10 cellular contexts compared by ENCODE assay signal in the genomic region with DNA sequence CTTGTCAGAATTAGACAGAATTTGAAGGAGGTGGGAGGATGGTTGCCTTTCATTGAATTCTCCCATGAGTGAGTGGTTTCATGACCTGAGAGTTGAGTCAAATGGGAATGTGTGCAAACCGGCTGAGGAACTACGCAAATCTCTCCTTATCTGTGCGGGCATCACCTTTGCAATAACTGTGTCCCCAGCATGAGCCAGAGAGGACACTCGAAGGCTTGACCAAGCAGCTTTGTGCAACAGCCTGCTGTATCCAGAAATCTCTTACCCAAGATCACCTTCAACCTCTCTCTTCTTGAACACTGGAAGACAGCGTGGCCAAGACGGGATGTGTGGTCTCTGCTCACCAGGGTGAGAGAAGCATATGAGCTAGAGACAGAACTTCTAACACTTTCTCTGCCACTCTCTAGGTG.
A peak's percentile ranks its signal among the peaks of the same experiment; 100 is the strongest.
DNase-seq lines count a peak whose midpoint lies in the region; ATAC-seq, FAIRE-seq and TF ChIP-seq lines count a peak whose summit lies in the region.
"Had no signal": no experiment of that assay in that cellular context is flagged by ENCODE, and none has a peak within 500 bp of the region (broad histone marks: within the 10 kb centered on the region; RNA-seq: fewer than 3 reads in every experiment).

No MANE protein-coding gene starts in this region.

- peak; percentile 24 for DNase-seq in stimulated activated CD4-positive, alpha-beta T cell treated with anti-CD3 and anti-CD28 coated beads, Interleukin-1b, Interleukin-23, amount 100 ng/mL, for 48 hours
- DNase-seq in stimulated activated CD4-positive, alpha-beta T cell treated with anti-CD3 and anti-CD28 coated beads, Interleukin-2, amount 100 ng/mL, for 24 hours, result no peak
- DNase-seq in NB4 (ENCODE audit: low read depth) (peak; percentile 69), K562 (ENCODE audit: extremely low read depth in 1 of 4, low spot score in 3 of 4) (peak in 1 of 4 experiments; percentile 27), HK-2 (ENCODE audit: unreplicated experiment) (no peak), middle frontal gyrus (ENCODE audit: extremely low spot score, low spot score) (no peak), AG08395 (ENCODE audit: low spot score) (no peak)
- DNase-seq: mammary epithelial cell; stimulated activated CD4-positive, alpha-beta T cell treated with anti-CD3 and anti-CD28 coated beads, Interleukin-15, amount 100 ng/mL, for 24 hours had no signal

- H3K9me3 ChIP-seq in K562 (replicated peaks; ENCODE audit: control insufficient read depth, insufficient read depth, low read depth, low read length) (no peaks in the 10 kb centered on the region), thymus (ENCODE audit: control insufficient read depth) (no peaks in the 10 kb centered on the region)

- TF ChIP-seq RAD21 in K562 (CRISPR knock-in tag; conservative IDR thresholded peaks at IDR 0.05 in 1 of 2, IDR thresholded peaks at IDR 0.05 in 1 of 2), result peak; percentile 13 to 40; a peak in 1 of 4 replicates

- no peak for TF ChIP-seq POLR2A in NB4 (IDR thresholded peaks at IDR 0.05; ENCODE audit: extremely low read depth, insufficient read length)
- no peak for TF ChIP-seq POLR2A in K562 (conservative IDR thresholded peaks at IDR 0.05)

- CTCF ChIA-PET in K562 (lab: Yijun Ruan, JAX; ENCODE audit: low intra/inter-chr PET ratio), result interaction anchor here (0.6 kb wide), 1 partner anchor 8 kb away, joined by 3 read pairs; no protein-coding TSS in a partner anchor

- in situ Hi-C loops in K562 (cut with MboI), result no loop called here

- POLR2A ChIA-PET in K562 (lab: Yijun Ruan, JAX), result interaction anchor here (0.6 to 1.0 kb wide), 3 partner anchors 17 to 155 kb away, joined by 3 to 4 read pairs (median 3); no protein-coding TSS in a partner anchor

- H3K4me2 ChIP-seq in K562 (ENCODE audit: insufficient read depth, low read length), result 0 out of 2 replicates have a peak overlapping the region, but pooled peaks have one; percentile 1

- TF ChIP-seq EP300 in K562 (IDR thresholded peaks at IDR 0.05; ENCODE audit: low read length), result no peak

- WGBS in K562 (ENCODE audit: insufficient coverage, low coverage, missing lambda C conversion rate), result 23% methylated on average over 6 of the region's 6 CpGs
- WGBS in thymus, result 89% methylated on average over 6 of the region's 6 CpGs

- H3K4me3 ChIP-seq in NB4 (ENCODE audit: low read depth, low read length), result no peak overlapping the region
- no peak overlapping the region for H3K4me3 ChIP-seq in K562
- H3K4me3 ChIP-seq in thymus (ENCODE audit: low read length), result no peak overlapping the region

- H3K27ac ChIP-seq in K562 (ENCODE audit: extremely low read depth, low read depth, low read length), result no peak overlapping the region
- peak overlapping the region; percentile 76 for H3K27ac ChIP-seq in thymus (ENCODE audit: low read depth)

- no peak overlapping the region for H3K9ac ChIP-seq in K562 (ENCODE audit: insufficient read depth in 1 of 2, low read depth in 2 of 2, low read length in 2 of 2)

- H3K9me1 ChIP-seq in K562 (ENCODE audit: control insufficient read depth, insufficient read depth, low read length), result no peaks in the 10 kb centered on the region

- H3K27me3 ChIP-seq in K562 (ENCODE audit: control insufficient read depth in 2 of 2, insufficient read depth in 2 of 2, low read length in 2 of 2) (peaks cover 0 to 5% of the 10 kb centered on the region in 2 experiments; a peak in 1 of 5 replicates), thymus (ENCODE audit: control insufficient read depth, insufficient read depth) (no peaks in the 10 kb centered on the region)

- intact Hi-C loops in K562 (cut with micrococcal nuclease), result no loop called here

- H2AFZ ChIP-seq in K562 (ENCODE audit: low read depth, low read length), result peak overlapping the region; percentile 35; the same call in 1 of the 2 replicates

- H3K4me1 ChIP-seq in K562 (replicated peaks in 1 of 2; ENCODE audit: control insufficient read depth in 2 of 2, insufficient read depth in 2 of 2, low read length in 2 of 2) (peaks cover 10 to 19% of the 10 kb centered on the region in 2 experiments), thymus (ENCODE audit: control insufficient read depth, insufficient read depth, low read length) (peaks cover 81% of the 10 kb centered on the region)

- no peaks in the 10 kb centered on the region for H3K79me2 ChIP-seq in K562 (ENCODE audit: control insufficient read depth, insufficient read depth, low read length)

- H3K36me3 ChIP-seq in K562 (ENCODE audit: control insufficient read depth, insufficient read depth, low read length) (no peaks in the 10 kb centered on the region), thymus (ENCODE audit: control insufficient read depth, insufficient read depth) (no peaks in the 10 kb centered on the region)

- BruUV-seq in K562 (replicated peaks; lab: Mats Ljungman, UMichigan), result no TSS peak

- TF ChIP-seq CTCF in NB4 (IDR thresholded peaks at IDR 0.05; ENCODE audit: low read depth, low read length) (no peak), K562 (IDR thresholded peaks at IDR 0.05 in 2 of 3, conservative IDR thresholded peaks at IDR 0.05 in 1 of 3; ENCODE audit: insufficient read depth in 2 of 3, low read depth in 1 of 3, low read length in 3 of 3) (no peak)

- ATAC-seq in K562, result peak; percentile 11

- H4K20me1 ChIP-seq in K562 (replicated peaks; ENCODE audit: control insufficient read depth, insufficient read depth, low read length), result no peaks in the 10 kb centered on the region

- peak; percentile 51 for FAIRE-seq in K562 (lab: Jason Lieb, UNC)

TF ChIP-seq in K562, 482 proteins besides CTCF, POLR2A, EP300 and RAD21 (continues in another document):
- TF ChIP-seq, protein P1, sequence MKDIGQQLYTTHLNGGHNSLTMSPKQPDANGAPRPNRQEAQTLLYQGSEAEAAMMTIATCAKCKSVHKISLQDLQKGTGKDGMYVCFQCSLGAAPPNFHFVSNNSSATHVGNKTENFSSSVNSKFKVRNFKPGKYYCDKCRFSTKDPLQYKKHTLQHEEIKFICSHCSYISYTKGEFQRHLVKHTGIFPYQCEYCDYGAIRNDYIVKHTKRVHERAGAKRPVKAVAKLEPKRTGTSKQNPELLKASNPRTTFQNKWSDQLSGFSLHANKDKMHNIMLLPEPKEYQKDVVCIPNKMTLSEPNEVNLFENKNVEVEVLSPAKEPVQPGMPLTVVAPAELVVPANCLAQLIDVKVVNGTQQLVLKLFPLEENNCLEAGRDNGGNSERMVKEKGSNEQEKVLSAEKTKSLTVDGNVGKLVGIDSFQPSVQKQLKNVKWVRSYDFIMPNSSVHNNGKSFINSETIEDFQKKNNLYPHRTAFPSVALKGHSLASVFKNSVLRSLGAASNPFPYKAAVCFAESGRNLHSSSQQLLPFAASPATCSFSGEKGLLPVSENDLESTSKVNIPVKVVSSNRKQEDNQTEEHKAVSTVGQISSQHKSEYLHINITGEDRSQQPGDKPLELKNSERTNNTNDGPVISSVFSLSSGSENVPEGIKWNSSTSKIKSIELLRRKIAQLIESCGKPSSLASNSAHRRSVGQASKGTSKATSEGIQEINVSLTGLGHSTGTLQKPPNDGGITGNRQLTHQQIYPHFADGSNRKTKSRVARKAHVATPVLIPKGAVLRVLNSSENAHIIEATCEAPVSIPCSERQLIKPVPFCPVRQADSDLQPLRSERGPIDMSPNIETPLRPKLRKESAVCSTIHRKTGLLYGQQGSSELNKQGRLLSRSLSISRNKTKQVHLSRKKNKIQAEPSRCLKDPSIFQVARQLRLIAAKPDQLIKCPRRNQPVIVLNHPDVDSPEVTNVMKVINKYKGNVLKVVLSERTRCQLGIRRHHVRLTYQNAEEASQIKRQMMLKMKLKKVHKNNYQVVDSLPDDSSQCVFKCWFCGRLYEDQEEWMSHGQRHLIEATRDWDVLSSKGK (CRISPR knock-in tag; IDR thresholded peaks at IDR 0.05), result no peak
- TF ChIP-seq, protein P2, sequence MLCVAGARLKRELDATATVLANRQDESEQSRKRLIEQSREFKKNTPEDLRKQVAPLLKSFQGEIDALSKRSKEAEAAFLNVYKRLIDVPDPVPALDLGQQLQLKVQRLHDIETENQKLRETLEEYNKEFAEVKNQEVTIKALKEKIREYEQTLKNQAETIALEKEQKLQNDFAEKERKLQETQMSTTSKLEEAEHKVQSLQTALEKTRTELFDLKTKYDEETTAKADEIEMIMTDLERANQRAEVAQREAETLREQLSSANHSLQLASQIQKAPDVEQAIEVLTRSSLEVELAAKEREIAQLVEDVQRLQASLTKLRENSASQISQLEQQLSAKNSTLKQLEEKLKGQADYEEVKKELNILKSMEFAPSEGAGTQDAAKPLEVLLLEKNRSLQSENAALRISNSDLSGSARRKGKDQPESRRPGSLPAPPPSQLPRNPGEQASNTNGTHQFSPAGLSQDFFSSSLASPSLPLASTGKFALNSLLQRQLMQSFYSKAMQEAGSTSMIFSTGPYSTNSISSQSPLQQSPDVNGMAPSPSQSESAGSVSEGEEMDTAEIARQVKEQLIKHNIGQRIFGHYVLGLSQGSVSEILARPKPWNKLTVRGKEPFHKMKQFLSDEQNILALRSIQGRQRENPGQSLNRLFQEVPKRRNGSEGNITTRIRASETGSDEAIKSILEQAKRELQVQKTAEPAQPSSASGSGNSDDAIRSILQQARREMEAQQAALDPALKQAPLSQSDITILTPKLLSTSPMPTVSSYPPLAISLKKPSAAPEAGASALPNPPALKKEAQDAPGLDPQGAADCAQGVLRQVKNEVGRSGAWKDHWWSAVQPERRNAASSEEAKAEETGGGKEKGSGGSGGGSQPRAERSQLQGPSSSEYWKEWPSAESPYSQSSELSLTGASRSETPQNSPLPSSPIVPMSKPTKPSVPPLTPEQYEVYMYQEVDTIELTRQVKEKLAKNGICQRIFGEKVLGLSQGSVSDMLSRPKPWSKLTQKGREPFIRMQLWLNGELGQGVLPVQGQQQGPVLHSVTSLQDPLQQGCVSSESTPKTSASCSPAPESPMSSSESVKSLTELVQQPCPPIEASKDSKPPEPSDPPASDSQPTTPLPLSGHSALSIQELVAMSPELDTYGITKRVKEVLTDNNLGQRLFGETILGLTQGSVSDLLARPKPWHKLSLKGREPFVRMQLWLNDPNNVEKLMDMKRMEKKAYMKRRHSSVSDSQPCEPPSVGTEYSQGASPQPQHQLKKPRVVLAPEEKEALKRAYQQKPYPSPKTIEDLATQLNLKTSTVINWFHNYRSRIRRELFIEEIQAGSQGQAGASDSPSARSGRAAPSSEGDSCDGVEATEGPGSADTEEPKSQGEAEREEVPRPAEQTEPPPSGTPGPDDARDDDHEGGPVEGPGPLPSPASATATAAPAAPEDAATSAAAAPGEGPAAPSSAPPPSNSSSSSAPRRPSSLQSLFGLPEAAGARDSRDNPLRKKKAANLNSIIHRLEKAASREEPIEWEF (CRISPR knock-in tag; IDR thresholded peaks at IDR 0.05), result no peak
- TF ChIP-seq ZNF316 (IDR thresholded peaks at IDR 0.05) (peak; percentile 29; the same call in 1 of the 2 replicates), CREBBP (IDR thresholded peaks at IDR 0.05; ENCODE audit: low read depth, low read length) (no peak), NFIC (IDR thresholded peaks at IDR 0.05) (no peak), HDAC6 (IDR thresholded peaks at IDR 0.05; ENCODE audit: low read depth, low read length) (no peak), ZKSCAN8 (CRISPR knock-in tag; IDR thresholded peaks at IDR 0.05) (no peak)

Comparison
In these comparisons a context has a peak if more than half of its experiments do, and no peak if none do; other contexts are left out.
1. DNase-seq: peak in stimulated activated CD4-positive, alpha-beta T cell treated with anti-CD3 and anti-CD28 coated beads, Interleukin-1b, Interleukin-23, amount 100 ng/mL, for 48 hours (single experiment) and NB4 (single experiment); none in stimulated activated CD4-positive, alpha-beta T cell treated with anti-CD3 and anti-CD28 coated beads, Interleukin-2, amount 100 ng/mL, for 24 hours (0 of 2), HK-2 (single experiment), middle frontal gyrus (single experiment) and AG08395 (single experiment).